In the genomic region with DNA sequence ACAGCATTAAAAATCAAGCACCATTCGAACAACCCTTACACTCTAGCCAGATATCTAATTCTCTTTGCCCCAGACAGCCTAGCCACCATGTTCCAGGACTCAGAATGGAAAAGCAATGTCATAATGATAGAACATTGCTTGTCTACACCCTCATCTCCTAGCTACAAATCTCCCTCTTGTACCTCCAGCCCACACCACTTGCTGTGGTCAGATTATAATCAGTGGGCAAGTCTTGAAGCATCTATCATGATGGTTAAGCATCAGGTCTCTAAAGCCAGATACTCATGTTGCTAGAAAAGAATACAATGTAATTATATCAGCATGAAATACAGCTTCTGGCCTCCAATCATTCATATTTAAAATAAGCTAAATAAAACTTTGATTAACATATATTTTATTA, we compare ENCODE assay signal across 28 cellular contexts.
"Had no signal": no experiment of that assay in that cellular context is flagged by ENCODE, and none has a peak within 500 bp of the region (broad histone marks: within the 10 kb centered on the region; RNA-seq: fewer than 3 reads in every experiment).

No MANE protein-coding gene starts in this region.

- H3K9me3 ChIP-seq: left ventricle myocardium inferior, neutrophil, ovary, right atrium auricular region, right lobe of liver, stomach, testis, thyroid gland, transverse colon, upper lobe of left lung, vagina had no signal

- H3K4me1 Mint-ChIP-seq: naive B cell, nephron progenitor cell had no signal

- H3K27ac ChIP-seq: left ventricle myocardium inferior, neural progenitor cell, neutrophil, ovary, right atrium auricular region, right lobe of liver, stomach, testis, thyroid gland, transverse colon, upper lobe of left lung, vagina had no signal

- H3K4me2 ChIP-seq: neural progenitor cell, smooth muscle cell had no signal

- H3K27ac Mint-ChIP-seq: mesothelial cell of epicardium; naive B cell; natural killer cell; nephron progenitor cell; neural progenitor cell; progenitor cell of endocrine pancreas; stimulated activated naive B cell treated with anti-CD40 and anti-IgM and Interleukin-4, amounts not matched to agents 10 μg/mL and 1 μg/mL and 100 μg/mL, for 72 hours had no signal

- H3K27me3 Mint-ChIP-seq: progenitor cell of endocrine pancreas; stimulated activated naive B cell treated with anti-CD40 and anti-IgM and Interleukin-4, amounts not matched to agents 10 μg/mL and 1 μg/mL and 100 μg/mL, for 72 hours had no signal

- DNase-seq: islet precursor cell; left ventricle myocardium inferior; mesendoderm; naive B cell; natural killer cell; nephron progenitor cell; occipital lobe; ovary; right lobe of liver; stimulated activated CD4-positive, alpha-beta T cell treated with anti-CD3 and anti-CD28 coated beads, Interleukin-1b, Interleukin-23, amount 100 ng/mL, for 48 hours; stimulated activated CD4-positive, alpha-beta T cell treated with anti-CD3 and anti-CD28 coated beads, Interleukin-2, amount 100 ng/mL, for 48 hours; stimulated activated CD4-positive, alpha-beta T cell treated with anti-CD3 and anti-CD28 coated beads, Interleukin-4, amount 100 ng/mL, for 4 hours; stimulated activated CD8-positive, alpha-beta memory T cell treated with anti-CD3 and anti-CD28 coated beads, Interleukin-4, amount 100 ng/mL, for 48 hours; stimulated activated naive B cell treated with anti-CD40 and anti-IgM and Interleukin-4, amounts not matched to agents 10 μg/mL and 1 μg/mL and 100 μg/mL, for 72 hours; stimulated activated naive CD8-positive, alpha-beta T cell treated with anti-CD3 and anti-CD28 coated beads, Interleukin-15, Interleukin-2, amounts not matched to agents 100 U/mL and 50 U/mL, for 24 hours; stomach; testis; thyroid gland; transverse colon; upper lobe of left lung had no signal

- H3K9me3 Mint-ChIP-seq: mesothelial cell of epicardium; naive B cell; natural killer cell; nephron progenitor cell; neural progenitor cell; stimulated activated naive B cell treated with anti-CD40 and anti-IgM and Interleukin-4, amounts not matched to agents 10 μg/mL and 1 μg/mL and 100 μg/mL, for 72 hours had no signal

- H3K4me3 ChIP-seq: left ventricle myocardium inferior, lung, neural progenitor cell, ovary, right atrium auricular region, right lobe of liver, smooth muscle cell, stomach, testis, thyroid gland, transverse colon, upper lobe of left lung, vagina had no signal

- H2AFZ ChIP-seq: neural progenitor cell had no signal

- H3K27me3 ChIP-seq: neural progenitor cell, neutrophil, ovary, right atrium auricular region, right lobe of liver, stomach, testis, thyroid gland, transverse colon, upper lobe of left lung, vagina had no signal

- ATAC-seq: natural killer cell; right lobe of liver; stimulated activated naive B cell treated with anti-CD40 and anti-IgM and Interleukin-4, amounts not matched to agents 10 μg/mL and 1 μg/mL and 100 μg/mL, for 72 hours; stimulated activated naive CD8-positive, alpha-beta T cell treated with anti-CD3 and anti-CD28 coated beads, Interleukin-15, Interleukin-2, amounts not matched to agents 100 U/mL and 50 U/mL, for 24 hours had no signal

- H3K4me3 Mint-ChIP-seq: mesothelial cell of epicardium; naive B cell; natural killer cell; nephron progenitor cell; neural progenitor cell; stimulated activated naive B cell treated with anti-CD40 and anti-IgM and Interleukin-4, amounts not matched to agents 10 μg/mL and 1 μg/mL and 100 μg/mL, for 72 hours had no signal

- H3K36me3 ChIP-seq: left ventricle myocardium inferior, neural progenitor cell, neutrophil, ovary, right atrium auricular region, right lobe of liver, stomach, thyroid gland, transverse colon, upper lobe of left lung, vagina had no signal

- H3K4me1 ChIP-seq: left ventricle myocardium inferior, neural progenitor cell, right atrium auricular region, right lobe of liver, testis, thyroid gland, transverse colon, upper lobe of left lung, vagina had no signal

- H3K36me3 Mint-ChIP-seq: mesothelial cell of epicardium; naive B cell; natural killer cell; neural progenitor cell; stimulated activated naive B cell treated with anti-CD40 and anti-IgM and Interleukin-4, amounts not matched to agents 10 μg/mL and 1 μg/mL and 100 μg/mL, for 72 hours had no signal

- H3K9ac ChIP-seq: neural progenitor cell had no signal
